ENCODE assay signal across 10 cellular contexts in genomic region chr12:111635524-111635923, GRCh38. TPM values are rescaled to one million over a fixed set of nuclear protein-coding genes. Genes with fewer than 3 reads are reported as not detected.
DNase-seq lines count a peak whose midpoint lies in the region; ATAC-seq and TF ChIP-seq lines count a peak whose summit lies in the region.
"Had no signal": no experiment of that assay in that cellular context is flagged by ENCODE, and none has a peak within 500 bp of the region (broad histone marks: within the 10 kb centered on the region; RNA-seq: fewer than 3 reads in every experiment).

No MANE protein-coding gene starts in this region.

- H3K4ac ChIP-seq in mesenchymal stem cell (ENCODE audit: low read depth in 1 of 2, low read length in 2 of 2), result no peak overlapping the region

- intact Hi-C loops in activated CD8-positive, alpha-beta T cell treated with anti-CD3 and anti-CD28 coated beads for 36 hours (cut with micrococcal nuclease), result no loop called here
- intact Hi-C loops in transverse colon (cut with DNase I; ENCODE audit: low total_unique reads) (no loop called here), aorta (cut with DNase I) (no loop called here)

- H3K18ac ChIP-seq in mesenchymal stem cell (ENCODE audit: low read depth in 1 of 2, low read length in 2 of 2), result no peak overlapping the region

- H3K79me1 ChIP-seq in mesenchymal stem cell (replicated peaks; ENCODE audit: low read length, poor library complexity, severe bottlenecking), result peaks cover 6% of the 10 kb centered on the region

- H3K36me3 ChIP-seq in mesenchymal stem cell (ENCODE audit: control insufficient read depth in 1 of 2, insufficient read depth in 2 of 2, low read depth in 1 of 2, low read length in 2 of 2) (peaks cover 8 to 11% of the 10 kb centered on the region in 2 experiments), transverse colon (no peaks in the 10 kb centered on the region), aorta (ENCODE audit: control insufficient read depth in 1 of 2, insufficient read depth in 2 of 2, low read length in 1 of 2) (no peaks in the 10 kb centered on the region)

- H3K4me3 Mint-ChIP-seq in activated CD8-positive, alpha-beta T cell treated with anti-CD3 and anti-CD28 coated beads for 36 hours, result no peak overlapping the region
- H3K4me3 Mint-ChIP-seq in activated CD8-positive, alpha-beta T cell treated with anti-CD3 and anti-CD28 coated beads, Interleukin-2, amount 10 ng/mL, durations not matched to agents 7 days and 5 days, result no peak overlapping the region

- H3K4me2 ChIP-seq in mesenchymal stem cell (ENCODE audit: low read length, poor library complexity, severe bottlenecking), result no peak overlapping the region

- CTCF ChIA-PET in activated CD8-positive, alpha-beta T cell treated with anti-CD3 and anti-CD28 coated beads for 36 hours (lab: Charles Lee), result no interaction called here
- CTCF ChIA-PET in activated CD8-positive, alpha-beta T cell treated with anti-CD3 and anti-CD28 coated beads, Interleukin-2, amount 10 ng/mL, durations not matched to agents 7 days and 5 days (lab: Charles Lee), result no interaction called here

- in situ Hi-C loops in transverse colon (cut with MboI; ENCODE audit: low pct_ligation_motif_present in 1 of 4, low pct_unique_long_range_greater_than_20kb in 1 of 4, low sequenced_read_pairs in 3 of 4), result no loop called here

- POLR2A ChIA-PET in activated CD8-positive, alpha-beta T cell treated with anti-CD3 and anti-CD28 coated beads for 36 hours (lab: Charles Lee), result no interaction called here
- POLR2A ChIA-PET in activated CD8-positive, alpha-beta T cell treated with anti-CD3 and anti-CD28 coated beads, Interleukin-2, amount 10 ng/mL, durations not matched to agents 7 days and 5 days (lab: Charles Lee), result no interaction called here

- no peak for TF ChIP-seq POLR2A in transverse colon (IDR thresholded peaks at IDR 0.05)

- no peak overlapping the region for H2BK15ac ChIP-seq in mesenchymal stem cell (ENCODE audit: low read depth, poor library complexity, severe bottlenecking)

- H3K27me3 Mint-ChIP-seq in activated CD8-positive, alpha-beta T cell treated with anti-CD3 and anti-CD28 coated beads for 36 hours, result no peaks in the 10 kb centered on the region
- H3K27me3 Mint-ChIP-seq in activated CD8-positive, alpha-beta T cell treated with anti-CD3 and anti-CD28 coated beads, Interleukin-2, amount 10 ng/mL, durations not matched to agents 7 days and 5 days (ENCODE audit: low read depth), result no peaks in the 10 kb centered on the region

- no peak overlapping the region for H2BK5ac ChIP-seq in mesenchymal stem cell (ENCODE audit: low read depth, low read length, poor library complexity, severe bottlenecking)

- H3K9me3 ChIP-seq in mesenchymal stem cell (ENCODE audit: control insufficient read depth, low read length) (no peaks in the 10 kb centered on the region), transverse colon (no peaks in the 10 kb centered on the region), aorta (ENCODE audit: control insufficient read depth, low read length) (no peaks in the 10 kb centered on the region)

- H3K27me3 ChIP-seq in mesenchymal stem cell (ENCODE audit: control insufficient read depth in 1 of 2, insufficient read depth in 1 of 2, low read length in 2 of 2) (no peaks in the 10 kb centered on the region), transverse colon (no peaks in the 10 kb centered on the region), aorta (ENCODE audit: control insufficient read depth in 1 of 2, insufficient read depth in 2 of 2, low read length in 1 of 2) (no peaks in the 10 kb centered on the region)

- peak overlapping the region; percentile 72 for H3K27ac ChIP-seq in cingulate gyrus (ENCODE audit: low read depth, low read length)
- H3K27ac ChIP-seq in mesenchymal stem cell (ENCODE audit: low read length, poor library complexity, severe bottlenecking), result no peak overlapping the region
- peak overlapping the region; percentile 42 to 73 (median 58) for H3K27ac ChIP-seq in transverse colon
- H3K27ac ChIP-seq in aorta (ENCODE audit: low read depth in 1 of 2, low read length in 2 of 2), result peak overlapping the region in 1 of 2 donors; percentile 52

- H2BK12ac ChIP-seq in mesenchymal stem cell (ENCODE audit: low read length in 2 of 2), result no peak overlapping the region

- peaks cover 4% of the 10 kb centered on the region for H3K36me3 Mint-ChIP-seq in activated CD8-positive, alpha-beta T cell treated with anti-CD3 and anti-CD28 coated beads for 36 hours (ENCODE audit: low read depth)
- peaks cover 6% of the 10 kb centered on the region for H3K36me3 Mint-ChIP-seq in activated CD8-positive, alpha-beta T cell treated with anti-CD3 and anti-CD28 coated beads, Interleukin-2, amount 10 ng/mL, durations not matched to agents 7 days and 5 days (ENCODE audit: low read depth)

- no peaks in the 10 kb centered on the region for H3K9me3 Mint-ChIP-seq in activated CD8-positive, alpha-beta T cell treated with anti-CD3 and anti-CD28 coated beads for 36 hours
- H3K9me3 Mint-ChIP-seq in activated CD8-positive, alpha-beta T cell treated with anti-CD3 and anti-CD28 coated beads, Interleukin-2, amount 10 ng/mL, durations not matched to agents 7 days and 5 days (ENCODE audit: insufficient read depth), result no peaks in the 10 kb centered on the region

- no peak overlapping the region for H2AFZ ChIP-seq in mesenchymal stem cell (ENCODE audit: low read depth, low read length)

- TF ChIP-seq CTCF in activated CD8-positive, alpha-beta T cell treated with anti-CD3 and anti-CD28 coated beads for 36 hours (IDR thresholded peaks at IDR 0.05), result no peak
- TF ChIP-seq CTCF in transverse colon (IDR thresholded peaks at IDR 0.05), result no peak

- no peak overlapping the region for H3K14ac ChIP-seq in mesenchymal stem cell (ENCODE audit: low read length in 2 of 2)

- no peak for TF ChIP-seq EP300 in transverse colon (IDR thresholded peaks at IDR 0.05; ENCODE audit: low read depth)

- no peak overlapping the region for H2BK120ac ChIP-seq in mesenchymal stem cell (ENCODE audit: low read depth, low read length)

- DNase-seq in activated CD8-positive, alpha-beta T cell treated with anti-CD3 and anti-CD28 coated beads for 36 hours, result peak; percentile 9
- no peak for DNase-seq in activated CD8-positive, alpha-beta T cell treated with anti-CD3 and anti-CD28 coated beads, Interleukin-2, amount 10 ng/mL, durations not matched to agents 7 days and 5 days
- no peak for DNase-seq in mesenchymal stem cell
- DNase-seq in transverse colon, result no peak
- no peak for DNase-seq in NCI-H510A treated with DMSO at 0.1 percent for 48 hours (lab: John Stamatoyannopoulos, UW)
- DNase-seq in aorta, result no peak
- DNase-seq: activated T-cell treated with anti-CD3 and anti-CD28 coated beads, Interleukin-2, amount 50 U/mL, for 48 hours; NCI-H2081 had no signal

- WGBS in mesenchymal stem cell, result 93% methylated on average over 8 of the region's 8 CpGs
- 73 to 83% methylated on average over 4 to 8 of the region's 8 CpGs for WGBS in transverse colon (ENCODE audit: low coverage in 1 of 2), 2 donors
- 80 to 84% methylated on average over 8 of the region's 8 CpGs for WGBS in aorta, 2 donors

- H3K4me3 ChIP-seq in mesenchymal stem cell (ENCODE audit: insufficient read depth in 1 of 2, low read depth in 1 of 2, low read length in 2 of 2) (peak overlapping the region in 1 of 2 experiments; percentile 7), transverse colon (no peak overlapping the region), aorta (ENCODE audit: low read length in 2 of 2) (no peak overlapping the region)

- peak; percentile 34 for ATAC-seq in activated CD8-positive, alpha-beta T cell treated with anti-CD3 and anti-CD28 coated beads for 36 hours
- ATAC-seq in activated CD8-positive, alpha-beta T cell treated with anti-CD3 and anti-CD28 coated beads, Interleukin-2, amount 10 ng/mL, durations not matched to agents 7 days and 5 days, result no peak
- ATAC-seq in GM21528 (IDR thresholded peaks at IDR 0.05; ENCODE audit: low FRiP score, unreplicated experiment) (no peak), aorta (ENCODE audit: low FRiP score) (no peak)

- H3K4me1 ChIP-seq in mesenchymal stem cell (ENCODE audit: control insufficient read depth, insufficient read depth, low read depth, low read length) (peaks cover 6% of the 10 kb centered on the region), transverse colon (peaks cover 0 to 13% (median 9%) of the 10 kb centered on the region in 4 donors), aorta (ENCODE audit: control insufficient read depth in 1 of 2, insufficient read depth in 2 of 2, low read length in 2 of 2) (peaks cover 3 to 4% of the 10 kb centered on the region in 2 donors)

- peak overlapping the region; percentile 73 for H3K9ac ChIP-seq in mesenchymal stem cell (ENCODE audit: low read length)

- H3K4me1 Mint-ChIP-seq in activated CD8-positive, alpha-beta T cell treated with anti-CD3 and anti-CD28 coated beads for 36 hours (ENCODE audit: low read depth), result peaks cover 2% of the 10 kb centered on the region
- peaks cover 4% of the 10 kb centered on the region for H3K4me1 Mint-ChIP-seq in activated CD8-positive, alpha-beta T cell treated with anti-CD3 and anti-CD28 coated beads, Interleukin-2, amount 10 ng/mL, durations not matched to agents 7 days and 5 days (ENCODE audit: low read depth)

- H2AK5ac ChIP-seq in mesenchymal stem cell (ENCODE audit: low read length, severe bottlenecking), result no peak overlapping the region

- no peak overlapping the region for H3K23ac ChIP-seq in mesenchymal stem cell (ENCODE audit: low read length in 2 of 2)

- no peak overlapping the region for H3K27ac Mint-ChIP-seq in activated CD8-positive, alpha-beta T cell treated with anti-CD3 and anti-CD28 coated beads for 36 hours
- H3K27ac Mint-ChIP-seq in activated CD8-positive, alpha-beta T cell treated with anti-CD3 and anti-CD28 coated beads, Interleukin-2, amount 10 ng/mL, durations not matched to agents 7 days and 5 days, result no peak overlapping the region

- H4K8ac ChIP-seq in mesenchymal stem cell (ENCODE audit: low read length), result no peak overlapping the region

- no peak overlapping the region for H4K91ac ChIP-seq in mesenchymal stem cell (ENCODE audit: low read length)

RNA-seq across cellular contexts. Expression of gene ATXN2, which starts 36.4 kb away (rescaled TPM):
- total RNA-seq in activated CD8-positive, alpha-beta T cell treated with anti-CD3 and anti-CD28 coated beads for 36 hours, result 10 to 100 TPM; 32.2 to 35.6 TPM
- total RNA-seq in activated CD8-positive, alpha-beta T cell treated with anti-CD3 and anti-CD28 coated beads, Interleukin-2, amount 10 ng/mL, durations not matched to agents 7 days and 5 days, result 10 to 100 TPM; 36.8 to 37.8 TPM
- 58.3 TPM for polyA plus RNA-seq in mesenchymal stem cell (2013, experiment 1 of 2)
- polyA plus RNA-seq in mesenchymal stem cell (2013, experiment 2 of 2), result 50.3 TPM
- total RNA-seq in transverse colon (10 to 100 TPM; 50.2 to 95.5 (median 83.2) TPM), aorta (10 to 100 TPM; 69.4 to 97.5 TPM)
- polyA plus RNA-seq in aorta, result 10 to 100 TPM; 23.8 to 29.3 TPM

RNA-seq across cellular contexts. Expression of gene BRAP, which starts 50.2 kb away (rescaled TPM):
- 10 to 100 TPM; 16.3 to 16.9 TPM for total RNA-seq in activated CD8-positive, alpha-beta T cell treated with anti-CD3 and anti-CD28 coated beads for 36 hours
- total RNA-seq in activated CD8-positive, alpha-beta T cell treated with anti-CD3 and anti-CD28 coated beads, Interleukin-2, amount 10 ng/mL, durations not matched to agents 7 days and 5 days, result 10 to 100 TPM; 19.6 to 20.4 TPM
- 12.9 TPM for polyA plus RNA-seq in mesenchymal stem cell (2013, experiment 1 of 2)
- polyA plus RNA-seq in mesenchymal stem cell (2013, experiment 2 of 2), result 13.5 TPM
- total RNA-seq in transverse colon (10 to 100 TPM; 10.8 to 17.3 (median 15.9) TPM), aorta (10 to 100 TPM; 14.0 to 18.0 TPM)
- 10 to 100 TPM in 1 of 2 donors, 1 to 10 TPM in 1; 4.9 to 11.8 TPM for polyA plus RNA-seq in aorta

RNA-seq across cellular contexts. Expression of gene ACAD10, which starts 50.3 kb away (rescaled TPM):
- total RNA-seq in activated CD8-positive, alpha-beta T cell treated with anti-CD3 and anti-CD28 coated beads for 36 hours, result 10 to 100 TPM; 24.5 to 28.8 TPM
- 10 to 100 TPM; 24.9 to 27.3 TPM for total RNA-seq in activated CD8-positive, alpha-beta T cell treated with anti-CD3 and anti-CD28 coated beads, Interleukin-2, amount 10 ng/mL, durations not matched to agents 7 days and 5 days
- 8.6 TPM for polyA plus RNA-seq in mesenchymal stem cell (2013, experiment 1 of 2)
- polyA plus RNA-seq in mesenchymal stem cell (2013, experiment 2 of 2), result 10.1 TPM
- 100 to 1,000 TPM in 1 of 4 donors, 10 to 100 TPM in 3; 49.0 to 198 (median 54.7) TPM for total RNA-seq in transverse colon
- 10 to 100 TPM; 16.0 to 27.9 TPM for total RNA-seq in aorta
- polyA plus RNA-seq in aorta, result 10 to 100 TPM in 1 of 2 donors, 1 to 10 TPM in 1; 7.0 to 15.2 TPM
